ENCODE assay signal across 17 cellular contexts in genomic region chr5:26807231-26808199, GRCh38.
DNase-seq lines count a peak whose midpoint lies in the region; ATAC-seq and TF ChIP-seq lines count a peak whose summit lies in the region.
"Had no signal": no experiment of that assay in that cellular context is flagged by ENCODE, and none has a peak within 500 bp of the region (broad histone marks: within the 10 kb centered on the region; RNA-seq: fewer than 3 reads in every experiment).

No MANE protein-coding gene starts in this region.

- no peak for ATAC-seq in RWPE2 (ENCODE audit: low read depth)
- peak; percentile 29 to 43 for ATAC-seq in lower lobe of right lung
- ATAC-seq in aorta (ENCODE audit: low FRiP score): peak; percentile 60

- POLR2A ChIA-PET in OCI-LY7 (lab: Charles Lee): no interaction called here

- WGBS in aorta, 2 donors: 87 to 90% methylated on average over 16 of the region's 16 CpGs
- 59 to 68% methylated on average over 7 to 16 of the region's 16 CpGs for WGBS in testis, 2 donors

- H3K4me3 ChIP-seq in RWPE2 (ENCODE audit: severe bottlenecking): no peak overlapping the region
- no peak overlapping the region for H3K4me3 ChIP-seq in lower lobe of right lung
- H3K4me3 ChIP-seq in aorta (ENCODE audit: low read length in 2 of 2): no peak overlapping the region
- H3K4me3 ChIP-seq in OCI-LY7 (ENCODE audit: low read depth, low read length, poor library complexity, severe bottlenecking): no peak overlapping the region
- no peak overlapping the region for H3K4me3 ChIP-seq in testis

- H3K27ac ChIP-seq in RWPE2 (ENCODE audit: poor library complexity, severe bottlenecking) (no peak overlapping the region), lower lobe of right lung (no peak overlapping the region), aorta (ENCODE audit: low read depth in 1 of 2, low read length in 2 of 2) (no peak overlapping the region), OCI-LY7 (ENCODE audit: low read depth, low read length, poor library complexity, severe bottlenecking) (no peak overlapping the region), testis (no peak overlapping the region)

- TF ChIP-seq CTCF in RWPE2 (IDR thresholded peaks at IDR 0.05; ENCODE audit: poor library complexity, severe bottlenecking) (no peak), lower lobe of right lung (IDR thresholded peaks at IDR 0.05) (no peak), OCI-LY7 (conservative IDR thresholded peaks at IDR 0.05; ENCODE audit: low read length) (no peak), testis (IDR thresholded peaks at IDR 0.05) (no peak)

- no peaks in the 10 kb centered on the region for H4K20me1 ChIP-seq in OCI-LY7 (ENCODE audit: insufficient read depth, low read length)

- no TSS peak for BruUV-seq in OCI-LY7 (replicated peaks; lab: Mats Ljungman, UMichigan)

- intact Hi-C loops in lower lobe of right lung (cut with DNase I) (no loop called here), aorta (cut with DNase I) (no loop called here), OCI-LY7 (cut with micrococcal nuclease; ENCODE audit: unreplicated experiment) (no loop called here), testis (cut with DNase I; ENCODE audit: low total_unique reads) (no loop called here)

- H3K9me3 ChIP-seq in RWPE2 (ENCODE audit: severe bottlenecking) (peaks cover 12% of the 10 kb centered on the region), lower lobe of right lung (peaks cover 6% of the 10 kb centered on the region), aorta (ENCODE audit: control insufficient read depth, low read length) (peaks cover 2% of the 10 kb centered on the region), OCI-LY7 (ENCODE audit: low read length) (peaks cover 10% of the 10 kb centered on the region; the same call in 1 of the 2 replicates), testis (no peaks in the 10 kb centered on the region)

- CTCF ChIA-PET in OCI-LY7 (lab: Charles Lee; ENCODE audit: unreplicated experiment): no interaction called here

- H3K4me2 ChIP-seq in OCI-LY7 (ENCODE audit: low read length): no peak overlapping the region

- H3K36me3 ChIP-seq in RWPE2 (ENCODE audit: low read depth) (no peaks in the 10 kb centered on the region), lower lobe of right lung (no peaks in the 10 kb centered on the region), aorta (ENCODE audit: control insufficient read depth in 1 of 2, insufficient read depth in 2 of 2, low read length in 1 of 2) (no peaks in the 10 kb centered on the region), OCI-LY7 (ENCODE audit: insufficient read depth, low read length) (no peaks in the 10 kb centered on the region), testis (ENCODE audit: low read depth, missing control alignments) (no peaks in the 10 kb centered on the region)

- H3K27me3 ChIP-seq in RWPE2 (ENCODE audit: insufficient read depth, poor library complexity, severe bottlenecking): no peaks in the 10 kb centered on the region
- no peaks in the 10 kb centered on the region for H3K27me3 ChIP-seq in lower lobe of right lung (ENCODE audit: low read depth)
- no peaks in the 10 kb centered on the region for H3K27me3 ChIP-seq in aorta (ENCODE audit: control insufficient read depth in 1 of 2, insufficient read depth in 2 of 2, low read length in 1 of 2)
- H3K27me3 ChIP-seq in testis: no peaks in the 10 kb centered on the region

- peak; percentile 18 for DNase-seq in DMS53 (lab: John Stamatoyannopoulos, UW)
- DNase-seq in DMS53 treated with DMSO at 0.1 percent for 48 hours (lab: John Stamatoyannopoulos, UW; ENCODE audit: unreplicated experiment): no peak
- DNase-seq in RWPE2 (ENCODE audit: low spot score): peak; percentile 42
- DNase-seq in lower lobe of right lung: no peak
- peak; percentile 19 to 56 for DNase-seq in aorta
- no peak for DNase-seq in OCI-LY7 (ENCODE audit: low spot score)
- no peak for DNase-seq in testis
- no peak for DNase-seq in NK-92 (lab: John Stamatoyannopoulos, UW; ENCODE audit: unreplicated experiment)
- DNase-seq: DND-41, GF-D8, GOT3, KG1, NCI-H1092, NCI-H1694, NCI-H2171, NCI-H446 treated with DMSO at 0.1 percent for 48 hours, SW 1271 had no signal

- H3K79me2 ChIP-seq in OCI-LY7 (ENCODE audit: insufficient read depth, low read depth, low read length): no peaks in the 10 kb centered on the region

- no peak for TF ChIP-seq POLR2A in testis (IDR thresholded peaks at IDR 0.05)

- no peaks in the 10 kb centered on the region for H3K9me2 ChIP-seq in OCI-LY7 (ENCODE audit: insufficient read depth, low read length)

- H3K4me1 ChIP-seq in RWPE2 (ENCODE audit: insufficient read depth, poor library complexity, severe bottlenecking) (no peaks in the 10 kb centered on the region), lower lobe of right lung (no peaks in the 10 kb centered on the region), aorta (ENCODE audit: control insufficient read depth in 1 of 2, insufficient read depth in 2 of 2, low read length in 2 of 2) (no peaks in the 10 kb centered on the region), OCI-LY7 (ENCODE audit: insufficient read depth, low read length, poor library complexity, severe bottlenecking) (no peaks in the 10 kb centered on the region), testis (no peaks in the 10 kb centered on the region)

- no peak overlapping the region for H2AFZ ChIP-seq in OCI-LY7 (ENCODE audit: low read length)

Comparison
In these comparisons a context has a peak if more than half of its experiments do, and no peak if none do; other contexts are left out.
1. DNase-seq: peak in DMS53 (single experiment), RWPE2 (single experiment) and aorta (2 of 2); none in DMS53 treated with DMSO at 0.1 percent for 48 hours (single experiment), lower lobe of right lung (single experiment), OCI-LY7 (single experiment), testis (single experiment) and NK-92 (single experiment).